In genomic region chr16:25636662-25637061, GRCh38 we compare ENCODE assay signal across 29 cellular contexts. TPM values are rescaled to one million over a fixed set of nuclear protein-coding genes. Genes with fewer than 3 reads are reported as not detected.
"Had no signal": no experiment of that assay in that cellular context is flagged by ENCODE, and none has a peak within 500 bp of the region (broad histone marks: within the 10 kb centered on the region; RNA-seq: fewer than 3 reads in every experiment).

No MANE protein-coding gene starts in this region.

- ATAC-seq: stimulated activated effector memory CD8-positive, alpha-beta T cell treated with anti-CD3 and anti-CD28 coated beads, Interleukin-12 subunit alpha, Interleukin-12 subunit beta, amount 100 ng/mL, for 72 hours; stimulated activated memory B cell treated with anti-CD40 and anti-IgM and Interleukin-4, amounts not matched to agents 10 μg/mL and 1 μg/mL and 100 μg/mL, for 72 hours; stimulated activated naive B cell treated with anti-CD40 and anti-IgM and Interleukin-4, amounts not matched to agents 10 μg/mL and 1 μg/mL and 100 μg/mL, for 72 hours; stimulated activated naive CD8-positive, alpha-beta T cell treated with anti-CD3 and anti-CD28 coated beads, Interleukin-15, amount 100 ng/mL, for 72 hours; stimulated activated naive CD8-positive, alpha-beta T cell treated with anti-CD3 and anti-CD28 coated beads, Interleukin-15, Interleukin-2, amounts not matched to agents 100 U/mL and 50 U/mL, for 24 hours; upper lobe of right lung had no signal

- H3K4me1 ChIP-seq: stomach, suprapubic skin, testis, thyroid gland, tibial artery, tibial nerve, transverse colon, upper lobe of left lung, upper lobe of right lung, uterus, vagina had no signal

- H3K36me3 ChIP-seq: stomach, suprapubic skin, thoracic aorta, thyroid gland, tibial artery, tibial nerve, transverse colon, upper lobe of left lung, upper lobe of right lung, uterus, vagina had no signal

- FAIRE-seq: urothelium cell line had no signal

- H3K4me3 ChIP-seq: stomach, suprapubic skin, testis, thoracic aorta, thyroid gland, tibial artery, tibial nerve, transverse colon, upper lobe of left lung, upper lobe of right lung, uterus, vagina had no signal

- H3K27me3 ChIP-seq: stomach, suprapubic skin, testis, thyroid gland, tibial artery, tibial nerve, transverse colon, upper lobe of left lung, upper lobe of right lung, uterus, vagina had no signal

- H3K27ac ChIP-seq: stomach, suprapubic skin, testis, thoracic aorta, thyroid gland, tibial artery, tibial nerve, transverse colon, upper lobe of left lung, upper lobe of right lung, uterus, vagina had no signal

- H3K9me3 ChIP-seq: stomach, suprapubic skin, testis, thoracic aorta, thyroid gland, tibial artery, transverse colon, upper lobe of left lung, upper lobe of right lung, uterus, vagina had no signal

- DNase-seq: stimulated activated CD4-positive, alpha-beta T cell treated with anti-CD3 and anti-CD28 coated beads, Interleukin-2, amount 100 ng/mL, for 48 hours; stimulated activated CD4-positive, alpha-beta T cell treated with anti-CD3 and anti-CD28 coated beads, Interleukin-4, amount 100 ng/mL, for 1 hour; stimulated activated CD4-positive, alpha-beta T cell treated with anti-CD3 and anti-CD28 coated beads, Interleukin-4, amount 100 ng/mL, for 24 hours; stimulated activated CD4-positive, alpha-beta T cell treated with anti-CD3 and anti-CD28 coated beads, Interleukin-4, amount 100 ng/mL, for 4 hours; stimulated activated CD8-positive, alpha-beta memory T cell treated with anti-CD3 and anti-CD28 coated beads, Interleukin-4, amount 100 ng/mL, for 48 hours; stimulated activated naive B cell treated with anti-CD40 and anti-IgM and Interleukin-4, amounts not matched to agents 10 μg/mL and 1 μg/mL and 100 μg/mL, for 72 hours; stimulated activated naive CD4-positive, alpha-beta T cell; stimulated activated naive CD4-positive, alpha-beta T cell treated with Interleukin-2 at 50 U/mL for 16 hours; stimulated activated naive CD8-positive, alpha-beta T cell treated with anti-CD3 and anti-CD28 coated beads, Interleukin-15, amount 100 ng/mL, for 72 hours; stimulated activated naive CD8-positive, alpha-beta T cell treated with anti-CD3 and anti-CD28 coated beads, Interleukin-15, Interleukin-2, amounts not matched to agents 100 U/mL and 50 U/mL, for 24 hours; stomach; substantia nigra; testis; thyroid gland; tibial artery; transverse colon; trophoblast cell; upper lobe of left lung; upper lobe of right lung; uterus had no signal

RNA-seq across cellular contexts. Expression of gene HS3ST4, which starts 55.1 kb away (rescaled TPM):
- total RNA-seq: subcutaneous adipose tissue, thoracic aorta, transverse colon, ureter had no signal
